ENCODE assay signal across 1 cellular context in genomic region chr21:17930102-17930501, GRCh38.
TF ChIP-seq lines count a peak whose summit lies in the region.

No MANE protein-coding gene starts in this region.

TF ChIP-seq in H1, 55 proteins besides CTCF, POLR2A, EP300 and RAD21 (continued from another document):
- TF ChIP-seq CHD7 (IDR thresholded peaks at IDR 0.05; ENCODE audit: insufficient replicate concordance, low read length) (no peak), TAF1 (IDR thresholded peaks at IDR 0.05; ENCODE audit: low read depth, low read length) (no peak), JUN (IDR thresholded peaks at IDR 0.05; ENCODE audit: low read depth, low read length) (no peak), GABPA (IDR thresholded peaks at IDR 0.05; ENCODE audit: borderline replicate concordance, insufficient read depth, low read length) (no peak), SIX5 (IDR thresholded peaks at IDR 0.05; ENCODE audit: low read depth, low read length) (no peak), POU5F1 (IDR thresholded peaks at IDR 0.05; ENCODE audit: low read depth, low read length) (no peak), TEAD4 (IDR thresholded peaks at IDR 0.05; ENCODE audit: low read depth, low read length) (no peak), SRF (IDR thresholded peaks at IDR 0.05; ENCODE audit: low read depth, low read length) (no peak), CHD2 (IDR thresholded peaks at IDR 0.05; ENCODE audit: low read length) (no peak), SUZ12 (IDR thresholded peaks at IDR 0.05; ENCODE audit: low read length) (no peak), MAX (IDR thresholded peaks at IDR 0.05) (no peak), BRCA1 (IDR thresholded peaks at IDR 0.05; ENCODE audit: low read depth, low read length) (no peak), BCL11A (IDR thresholded peaks at IDR 0.05; ENCODE audit: low read depth in 2 of 2, low read length in 2 of 2) (no peak), TBP (IDR thresholded peaks at IDR 0.05; ENCODE audit: low read depth, low read length) (no peak)
